In genomic region chr4:48779095-48779997, GRCh38 we compare ENCODE assay signal across 1 cellular context.
TF ChIP-seq lines count a peak whose summit lies in the region.

No MANE protein-coding gene starts in this region.

TF ChIP-seq in K562, 482 proteins besides CTCF, POLR2A, EP300 and RAD21 (continued from another document):
- TF ChIP-seq, protein P1, sequence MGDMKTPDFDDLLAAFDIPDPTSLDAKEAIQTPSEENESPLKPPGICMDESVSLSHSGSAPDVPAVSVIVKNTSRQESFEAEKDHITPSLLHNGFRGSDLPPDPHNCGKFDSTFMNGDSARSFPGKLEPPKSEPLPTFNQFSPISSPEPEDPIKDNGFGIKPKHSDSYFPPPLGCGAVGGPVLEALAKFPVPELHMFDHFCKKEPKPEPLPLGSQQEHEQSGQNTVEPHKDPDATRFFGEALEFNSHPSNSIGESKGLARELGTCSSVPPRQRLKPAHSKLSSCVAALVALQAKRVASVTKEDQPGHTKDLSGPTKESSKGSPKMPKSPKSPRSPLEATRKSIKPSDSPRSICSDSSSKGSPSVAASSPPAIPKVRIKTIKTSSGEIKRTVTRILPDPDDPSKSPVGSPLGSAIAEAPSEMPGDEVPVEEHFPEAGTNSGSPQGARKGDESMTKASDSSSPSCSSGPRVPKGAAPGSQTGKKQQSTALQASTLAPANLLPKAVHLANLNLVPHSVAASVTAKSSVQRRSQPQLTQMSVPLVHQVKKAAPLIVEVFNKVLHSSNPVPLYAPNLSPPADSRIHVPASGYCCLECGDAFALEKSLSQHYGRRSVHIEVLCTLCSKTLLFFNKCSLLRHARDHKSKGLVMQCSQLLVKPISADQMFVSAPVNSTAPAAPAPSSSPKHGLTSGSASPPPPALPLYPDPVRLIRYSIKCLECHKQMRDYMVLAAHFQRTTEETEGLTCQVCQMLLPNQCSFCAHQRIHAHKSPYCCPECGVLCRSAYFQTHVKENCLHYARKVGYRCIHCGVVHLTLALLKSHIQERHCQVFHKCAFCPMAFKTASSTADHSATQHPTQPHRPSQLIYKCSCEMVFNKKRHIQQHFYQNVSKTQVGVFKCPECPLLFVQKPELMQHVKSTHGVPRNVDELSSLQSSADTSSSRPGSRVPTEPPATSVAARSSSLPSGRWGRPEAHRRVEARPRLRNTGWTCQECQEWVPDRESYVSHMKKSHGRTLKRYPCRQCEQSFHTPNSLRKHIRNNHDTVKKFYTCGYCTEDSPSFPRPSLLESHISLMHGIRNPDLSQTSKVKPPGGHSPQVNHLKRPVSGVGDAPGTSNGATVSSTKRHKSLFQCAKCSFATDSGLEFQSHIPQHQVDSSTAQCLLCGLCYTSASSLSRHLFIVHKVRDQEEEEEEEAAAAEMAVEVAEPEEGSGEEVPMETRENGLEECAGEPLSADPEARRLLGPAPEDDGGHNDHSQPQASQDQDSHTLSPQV (IDR thresholded peaks at IDR 0.05), result peak; percentile 42; the same call in 1 of the 2 replicates
- TF ChIP-seq, protein P2, sequence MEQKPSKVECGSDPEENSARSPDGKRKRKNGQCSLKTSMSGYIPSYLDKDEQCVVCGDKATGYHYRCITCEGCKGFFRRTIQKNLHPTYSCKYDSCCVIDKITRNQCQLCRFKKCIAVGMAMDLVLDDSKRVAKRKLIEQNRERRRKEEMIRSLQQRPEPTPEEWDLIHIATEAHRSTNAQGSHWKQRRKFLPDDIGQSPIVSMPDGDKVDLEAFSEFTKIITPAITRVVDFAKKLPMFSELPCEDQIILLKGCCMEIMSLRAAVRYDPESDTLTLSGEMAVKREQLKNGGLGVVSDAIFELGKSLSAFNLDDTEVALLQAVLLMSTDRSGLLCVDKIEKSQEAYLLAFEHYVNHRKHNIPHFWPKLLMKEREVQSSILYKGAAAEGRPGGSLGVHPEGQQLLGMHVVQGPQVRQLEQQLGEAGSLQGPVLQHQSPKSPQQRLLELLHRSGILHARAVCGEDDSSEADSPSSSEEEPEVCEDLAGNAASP (IDR thresholded peaks at IDR 0.05), result no peak
- no peak for TF ChIP-seq TCF7L2 (IDR thresholded peaks at IDR 0.05; ENCODE audit: low read depth, low read length)
- no peak for TF ChIP-seq SLC30A9 (CRISPR knock-in tag; IDR thresholded peaks at IDR 0.05)
- TF ChIP-seq ZBTB17 (CRISPR knock-in tag; IDR thresholded peaks at IDR 0.05), result no peak
- TF ChIP-seq TSC22D4 (tag; IDR thresholded peaks at IDR 0.05), result no peak
- TF ChIP-seq, protein P3, sequence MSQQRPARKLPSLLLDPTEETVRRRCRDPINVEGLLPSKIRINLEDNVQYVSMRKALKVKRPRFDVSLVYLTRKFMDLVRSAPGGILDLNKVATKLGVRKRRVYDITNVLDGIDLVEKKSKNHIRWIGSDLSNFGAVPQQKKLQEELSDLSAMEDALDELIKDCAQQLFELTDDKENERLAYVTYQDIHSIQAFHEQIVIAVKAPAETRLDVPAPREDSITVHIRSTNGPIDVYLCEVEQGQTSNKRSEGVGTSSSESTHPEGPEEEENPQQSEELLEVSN (IDR thresholded peaks at IDR 0.05; ENCODE audit: borderline replicate concordance in 1 of 2, extremely low read depth in 1 of 2, insufficient read depth in 1 of 2, insufficient read length in 1 of 2, low read depth in 1 of 2, low read length in 1 of 2, poor library complexity in 1 of 2, severe bottlenecking in 1 of 2), result peak in 1 of 2 experiments; percentile 27
- TF ChIP-seq, protein P4, sequence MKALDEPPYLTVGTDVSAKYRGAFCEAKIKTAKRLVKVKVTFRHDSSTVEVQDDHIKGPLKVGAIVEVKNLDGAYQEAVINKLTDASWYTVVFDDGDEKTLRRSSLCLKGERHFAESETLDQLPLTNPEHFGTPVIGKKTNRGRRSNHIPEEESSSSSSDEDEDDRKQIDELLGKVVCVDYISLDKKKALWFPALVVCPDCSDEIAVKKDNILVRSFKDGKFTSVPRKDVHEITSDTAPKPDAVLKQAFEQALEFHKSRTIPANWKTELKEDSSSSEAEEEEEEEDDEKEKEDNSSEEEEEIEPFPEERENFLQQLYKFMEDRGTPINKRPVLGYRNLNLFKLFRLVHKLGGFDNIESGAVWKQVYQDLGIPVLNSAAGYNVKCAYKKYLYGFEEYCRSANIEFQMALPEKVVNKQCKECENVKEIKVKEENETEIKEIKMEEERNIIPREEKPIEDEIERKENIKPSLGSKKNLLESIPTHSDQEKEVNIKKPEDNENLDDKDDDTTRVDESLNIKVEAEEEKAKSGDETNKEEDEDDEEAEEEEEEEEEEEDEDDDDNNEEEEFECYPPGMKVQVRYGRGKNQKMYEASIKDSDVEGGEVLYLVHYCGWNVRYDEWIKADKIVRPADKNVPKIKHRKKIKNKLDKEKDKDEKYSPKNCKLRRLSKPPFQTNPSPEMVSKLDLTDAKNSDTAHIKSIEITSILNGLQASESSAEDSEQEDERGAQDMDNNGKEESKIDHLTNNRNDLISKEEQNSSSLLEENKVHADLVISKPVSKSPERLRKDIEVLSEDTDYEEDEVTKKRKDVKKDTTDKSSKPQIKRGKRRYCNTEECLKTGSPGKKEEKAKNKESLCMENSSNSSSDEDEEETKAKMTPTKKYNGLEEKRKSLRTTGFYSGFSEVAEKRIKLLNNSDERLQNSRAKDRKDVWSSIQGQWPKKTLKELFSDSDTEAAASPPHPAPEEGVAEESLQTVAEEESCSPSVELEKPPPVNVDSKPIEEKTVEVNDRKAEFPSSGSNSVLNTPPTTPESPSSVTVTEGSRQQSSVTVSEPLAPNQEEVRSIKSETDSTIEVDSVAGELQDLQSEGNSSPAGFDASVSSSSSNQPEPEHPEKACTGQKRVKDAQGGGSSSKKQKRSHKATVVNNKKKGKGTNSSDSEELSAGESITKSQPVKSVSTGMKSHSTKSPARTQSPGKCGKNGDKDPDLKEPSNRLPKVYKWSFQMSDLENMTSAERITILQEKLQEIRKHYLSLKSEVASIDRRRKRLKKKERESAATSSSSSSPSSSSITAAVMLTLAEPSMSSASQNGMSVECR (CRISPR knock-in tag; IDR thresholded peaks at IDR 0.05), result peak; percentile 85
- 0 out of 2 replicates have a peak, but pooled peaks have one; percentile 87 for TF ChIP-seq GATAD2B (IDR thresholded peaks at IDR 0.05; ENCODE audit: borderline replicate concordance)
- no peak for TF ChIP-seq ZNF79 (CRISPR knock-in tag; IDR thresholded peaks at IDR 0.05; ENCODE audit: low read depth)
- no peak for TF ChIP-seq ATF1 (CRISPR knock-in tag; IDR thresholded peaks at IDR 0.05)
- no peak for TF ChIP-seq ATF1 (tag; IDR thresholded peaks at IDR 0.05)
- no peak for TF ChIP-seq GABPB2 (CRISPR knock-in tag; conservative IDR thresholded peaks at IDR 0.05)
- TF ChIP-seq GMEB1 (CRISPR knock-in tag; IDR thresholded peaks at IDR 0.05), result no peak
- TF ChIP-seq THAP7 (CRISPR knock-in tag; IDR thresholded peaks at IDR 0.05), result no peak
- TF ChIP-seq ZNF384 (IDR thresholded peaks at IDR 0.05; ENCODE audit: low read depth, low read length), result no peak
- TF ChIP-seq HNRNPLL (IDR thresholded peaks at IDR 0.05; ENCODE audit: low read depth, low read length, poor library complexity, severe bottlenecking), result peak; percentile 60
- no peak for TF ChIP-seq MYNN (IDR thresholded peaks at IDR 0.05)
- no peak for TF ChIP-seq MYNN (CRISPR knock-in tag; IDR thresholded peaks at IDR 0.05)
- TF ChIP-seq EP400 (IDR thresholded peaks at IDR 0.05), result no peak
- no peak for TF ChIP-seq POLR2AphosphoS2 (IDR thresholded peaks at IDR 0.05; ENCODE audit: low read length)
- TF ChIP-seq CHCHD3 (CRISPR knock-in tag; IDR thresholded peaks at IDR 0.05), result no peak
- peak; percentile 49 for TF ChIP-seq RBM22 (IDR thresholded peaks at IDR 0.05; ENCODE audit: low read depth, low read length, poor library complexity, severe bottlenecking)
- TF ChIP-seq NFATC3 (IDR thresholded peaks at IDR 0.05), result no peak
- TF ChIP-seq, protein P5, sequence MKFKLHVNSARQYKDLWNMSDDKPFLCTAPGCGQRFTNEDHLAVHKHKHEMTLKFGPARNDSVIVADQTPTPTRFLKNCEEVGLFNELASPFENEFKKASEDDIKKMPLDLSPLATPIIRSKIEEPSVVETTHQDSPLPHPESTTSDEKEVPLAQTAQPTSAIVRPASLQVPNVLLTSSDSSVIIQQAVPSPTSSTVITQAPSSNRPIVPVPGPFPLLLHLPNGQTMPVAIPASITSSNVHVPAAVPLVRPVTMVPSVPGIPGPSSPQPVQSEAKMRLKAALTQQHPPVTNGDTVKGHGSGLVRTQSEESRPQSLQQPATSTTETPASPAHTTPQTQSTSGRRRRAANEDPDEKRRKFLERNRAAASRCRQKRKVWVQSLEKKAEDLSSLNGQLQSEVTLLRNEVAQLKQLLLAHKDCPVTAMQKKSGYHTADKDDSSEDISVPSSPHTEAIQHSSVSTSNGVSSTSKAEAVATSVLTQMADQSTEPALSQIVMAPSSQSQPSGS (CRISPR knock-in tag; IDR thresholded peaks at IDR 0.05), result no peak
TF ChIP-seq in K562: peak in this region for 62.
